Comparison of ENCODE assay signal across 20 cellular contexts in the genomic region with DNA sequence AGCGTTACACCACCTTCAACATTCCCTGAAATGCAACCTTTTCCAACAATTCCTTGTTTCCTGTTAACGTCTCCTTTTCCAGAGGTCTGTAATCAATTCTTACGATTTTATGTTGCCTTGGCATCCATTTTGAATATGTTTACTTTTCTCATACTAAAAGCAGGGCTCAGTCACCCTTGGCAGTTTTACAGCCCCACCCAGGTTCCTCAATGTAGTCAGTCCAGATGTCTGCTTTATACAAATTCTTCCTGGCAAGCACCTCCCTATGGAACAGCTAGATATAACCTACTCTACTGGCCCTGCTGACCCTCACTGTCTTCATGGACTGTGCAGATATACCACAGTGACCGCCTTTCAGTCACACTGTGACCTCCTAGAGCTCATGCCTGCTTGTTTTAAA.
DNase-seq lines count a peak whose midpoint lies in the region; ATAC-seq and TF ChIP-seq lines count a peak whose summit lies in the region.
"Had no signal": no experiment of that assay in that cellular context is flagged by ENCODE, and none has a peak within 500 bp of the region (broad histone marks: within the 10 kb centered on the region; RNA-seq: fewer than 3 reads in every experiment).

No MANE protein-coding gene starts in this region.

- H3K36me3 ChIP-seq in HAP-1 (replicated peaks), result 0 out of 2 replicates have a peak, but pooled peaks cover 2% of the 10 kb centered on the region
- H3K36me3 ChIP-seq in mucosa of descending colon (ENCODE audit: low read depth), result no peaks in the 10 kb centered on the region
- H3K36me3 ChIP-seq: Peyer's patch had no signal

- H3K4me1 ChIP-seq in HAP-1, result peaks cover 33% of the 10 kb centered on the region
- no peaks in the 10 kb centered on the region for H3K4me1 ChIP-seq in mucosa of descending colon (ENCODE audit: low read depth)
- H3K4me1 ChIP-seq: Peyer's patch had no signal

- no peak overlapping the region for H3K4me3 Mint-ChIP-seq in activated CD8-positive, alpha-beta T cell treated with anti-CD3 and anti-CD28 coated beads for 36 hours
- H3K4me3 Mint-ChIP-seq: IgD-negative memory B cell had no signal

- DNase-seq in DMS 273 (lab: John Stamatoyannopoulos, UW; ENCODE audit: unreplicated experiment), result peak; percentile 82
- DNase-seq in HAP-1 (ENCODE audit: low spot score in 2 of 2), result peak; percentile 75 to 79
- peak; percentile 57 for DNase-seq in NCI-H748 treated with DMSO at 0.1 percent for 48 hours (lab: John Stamatoyannopoulos, UW)
- DNase-seq in mucosa of descending colon, result peak; percentile 34 to 77 (median 43)
- no peak for DNase-seq in activated CD8-positive, alpha-beta T cell treated with anti-CD3 and anti-CD28 coated beads for 36 hours
- DNase-seq in activated naive CD4-positive, alpha-beta T cell (lab: John Stamatoyannopoulos, UW), result no peak
- DNase-seq: DMS79 treated with DMSO at 0.1 percent for 48 hours, HCEC 1CT, NCI-H1048, NCI-H1417, NCI-H1694, NCI-H2081, NCI-H226, NCI-H510A, Peyer's patch, SHP77 treated with DMSO at 0.1 percent for 48 hours, T-helper 1 cell had no signal

- peaks cover 4% of the 10 kb centered on the region for H3K27me3 Mint-ChIP-seq in activated CD8-positive, alpha-beta T cell treated with anti-CD3 and anti-CD28 coated beads for 36 hours
- H3K27me3 Mint-ChIP-seq: IgD-negative memory B cell had no signal

- no peaks in the 10 kb centered on the region for H3K27me3 ChIP-seq in HAP-1 (ENCODE audit: low read depth)
- H3K27me3 ChIP-seq: Peyer's patch had no signal

- intact Hi-C loops in mucosa of descending colon (cut with DNase I, micrococcal nuclease), result no loop called here
- intact Hi-C loops in activated CD8-positive, alpha-beta T cell treated with anti-CD3 and anti-CD28 coated beads for 36 hours (cut with micrococcal nuclease), result no loop called here

- H3K27ac Mint-ChIP-seq in activated CD8-positive, alpha-beta T cell treated with anti-CD3 and anti-CD28 coated beads for 36 hours, result no peak overlapping the region
- H3K27ac Mint-ChIP-seq: IgD-negative memory B cell had no signal

- POLR2A ChIA-PET in activated CD8-positive, alpha-beta T cell treated with anti-CD3 and anti-CD28 coated beads for 36 hours (lab: Charles Lee), result no interaction called here

- no peaks in the 10 kb centered on the region for H3K9me3 Mint-ChIP-seq in activated CD8-positive, alpha-beta T cell treated with anti-CD3 and anti-CD28 coated beads for 36 hours

- ATAC-seq in mucosa of descending colon (peak; percentile 97), HG03432 (IDR thresholded peaks at IDR 0.05; ENCODE audit: unreplicated experiment) (no peak), GM21717 (IDR thresholded peaks at IDR 0.05; ENCODE audit: unreplicated experiment) (no peak)
- no peak for ATAC-seq in activated CD8-positive, alpha-beta T cell treated with anti-CD3 and anti-CD28 coated beads for 36 hours

- TF ChIP-seq CTCF in mucosa of descending colon (IDR thresholded peaks at IDR 0.05), result no peak
- TF ChIP-seq CTCF in activated CD8-positive, alpha-beta T cell treated with anti-CD3 and anti-CD28 coated beads for 36 hours (IDR thresholded peaks at IDR 0.05), result no peak

- H3K36me3 Mint-ChIP-seq in activated CD8-positive, alpha-beta T cell treated with anti-CD3 and anti-CD28 coated beads for 36 hours (ENCODE audit: low read depth), result no peaks in the 10 kb centered on the region
- H3K36me3 Mint-ChIP-seq: IgD-negative memory B cell had no signal

- H3K4me3 ChIP-seq in HAP-1 (no peak overlapping the region), mucosa of descending colon (no peak overlapping the region)
- H3K4me3 ChIP-seq: Peyer's patch had no signal

- no peaks in the 10 kb centered on the region for H3K4me1 Mint-ChIP-seq in activated CD8-positive, alpha-beta T cell treated with anti-CD3 and anti-CD28 coated beads for 36 hours (ENCODE audit: low read depth)
- H3K4me1 Mint-ChIP-seq: IgD-negative memory B cell had no signal

- H3K9me3 ChIP-seq in HAP-1 (no peaks in the 10 kb centered on the region), mucosa of descending colon (no peaks in the 10 kb centered on the region)
- H3K9me3 ChIP-seq: Peyer's patch had no signal

- CTCF ChIA-PET in activated CD8-positive, alpha-beta T cell treated with anti-CD3 and anti-CD28 coated beads for 36 hours (lab: Charles Lee), result no interaction called here

- in situ Hi-C loops in HAP-1 (cut with MboI; ENCODE audit: low sequenced_read_pairs), result no loop called here

Comparison
In these comparisons a context has a peak if more than half of its experiments do, and no peak if none do; other contexts are left out.
1. DNase-seq: peak in DMS 273 (single experiment), HAP-1 (2 of 2), NCI-H748 treated with DMSO at 0.1 percent for 48 hours (single experiment) and mucosa of descending colon (3 of 3); none in activated CD8-positive, alpha-beta T cell treated with anti-CD3 and anti-CD28 coated beads for 36 hours (single experiment) and activated naive CD4-positive, alpha-beta T cell (0 of 4).